In genomic region chr12:73623421-73623820, GRCh38 we compare ENCODE assay signal across 9 cellular contexts.
"Had no signal": no experiment of that assay in that cellular context is flagged by ENCODE, and none has a peak within 500 bp of the region (broad histone marks: within the 10 kb centered on the region; RNA-seq: fewer than 3 reads in every experiment).

No MANE protein-coding gene starts in this region.

- DNase-seq: GM23248, GOT3, H7, H9, HCEC 1CT, HFFc6 had no signal

- H3K4me1 ChIP-seq: HAP-1 had no signal

- H3K27ac ChIP-seq: GM23248 had no signal

- H3K9me3 ChIP-seq: HAP-1 had no signal

- H3K36me3 ChIP-seq: HAP-1 had no signal

- ATAC-seq: GM23338, HCT116 had no signal

- H3K4me3 ChIP-seq: GM23248, GM23338, HAP-1 had no signal
